Comparison of ENCODE assay signal across 8 cellular contexts in genomic region chr3:9793161-9793781, GRCh38. TPM values are rescaled to one million over a fixed set of nuclear protein-coding genes. Genes with fewer than 3 reads are reported as not detected.
DNase-seq lines count a peak whose midpoint lies in the region; ATAC-seq and TF ChIP-seq lines count a peak whose summit lies in the region.

No MANE protein-coding gene starts in this region.

- H3K4me1 Mint-ChIP-seq in nephron: peaks cover 28% of the 10 kb centered on the region

- peak; percentile 52 for DNase-seq in EL
- peak; percentile 20 for DNase-seq in HT1080 (ENCODE audit: low read depth)
- DNase-seq in stimulated activated CD4-positive, alpha-beta T cell treated with anti-CD3 and anti-CD28 coated beads, Interleukin-4, amount 100 ng/mL, for 4 hours: no peak

- peak overlapping the region; percentile 95 for H3K4me3 ChIP-seq in WI38 (ENCODE audit: low read depth, low read length)

- peak overlapping the region; percentile 100 for H3K27ac Mint-ChIP-seq in nephron

- H3K4me3 Mint-ChIP-seq in nephron: peak overlapping the region; percentile 95 to 98 (median 98)

- no peaks in the 10 kb centered on the region for H3K9me3 Mint-ChIP-seq in nephron

- peak; percentile 58 for ATAC-seq in esophagus mucosa
- ATAC-seq in GM21526 (IDR thresholded peaks at IDR 0.05; ENCODE audit: low FRiP score, unreplicated experiment): no peak
- ATAC-seq in HG03280 (IDR thresholded peaks at IDR 0.05; ENCODE audit: unreplicated experiment): no peak

- peaks cover 40% of the 10 kb centered on the region for H3K36me3 Mint-ChIP-seq in nephron (ENCODE audit: low read depth)

- no peaks in the 10 kb centered on the region for H3K27me3 Mint-ChIP-seq in nephron (ENCODE audit: low read depth)

- TF ChIP-seq CTCF in WI38 (IDR thresholded peaks at IDR 0.05; ENCODE audit: low read depth, low read length) (no peak), nephron (IDR thresholded peaks at IDR 0.05; ENCODE audit: unreplicated experiment in 3 of 3) (no peak)

RNA-seq across cellular contexts. Expression of gene ARPC4, which starts 0.4 kb away (rescaled TPM):
- total RNA-seq in HT1080 (2014; rRNA removed; shearing (Covaris generic)): 295 and 306 TPM in 2 replicates
- 261 and 270 TPM in 2 replicates for polyA plus RNA-seq in HT1080 (2015; cell fraction: cytosol; rRNA removed)
- polyA plus RNA-seq in HT1080 (2015; cell fraction: nucleus; rRNA removed): 106 and 119 TPM in 2 replicates
- 154 TPM for total RNA-seq in esophagus mucosa

RNA-seq across cellular contexts. Expression of gene TADA3, which starts 1.0 kb away (rescaled TPM):
- 91.5 and 104 TPM in 2 replicates for total RNA-seq in HT1080 (2014; rRNA removed; shearing (Covaris generic))
- polyA plus RNA-seq in HT1080 (2015; cell fraction: cytosol; rRNA removed): 87.4 and 97.1 TPM in 2 replicates
- 54.0 and 62.6 TPM in 2 replicates for polyA plus RNA-seq in HT1080 (2015; cell fraction: nucleus; rRNA removed)
- total RNA-seq in esophagus mucosa: 32.3 TPM

RNA-seq across cellular contexts. Expression of gene TTLL3, which starts 16.8 kb away (rescaled TPM):
- 1.4 and 2.3 TPM in 2 replicates for total RNA-seq in HT1080 (2014; rRNA removed; shearing (Covaris generic))
- polyA plus RNA-seq in HT1080 (2015; cell fraction: cytosol; rRNA removed): 3.2 TPM in 2 replicates
- 74.0 and 83.3 TPM in 2 replicates for polyA plus RNA-seq in HT1080 (2015; cell fraction: nucleus; rRNA removed)
- total RNA-seq in esophagus mucosa: 12.3 TPM

RNA-seq across cellular contexts. Expression of gene CAMK1, which starts 23.5 kb away (rescaled TPM):
- total RNA-seq in HT1080 (2014; rRNA removed; shearing (Covaris generic)): 36.9 and 44.1 TPM in 2 replicates
- 24.3 and 27.4 TPM in 2 replicates for polyA plus RNA-seq in HT1080 (2015; cell fraction: cytosol; rRNA removed)
- 15.5 and 15.8 TPM in 2 replicates for polyA plus RNA-seq in HT1080 (2015; cell fraction: nucleus; rRNA removed)
- 2.6 TPM for total RNA-seq in esophagus mucosa

RNA-seq across cellular contexts. Expression of gene OGG1, which starts 43.5 kb away (rescaled TPM):
- 27.8 and 30.9 TPM in 2 replicates for total RNA-seq in HT1080 (2014; rRNA removed; shearing (Covaris generic))
- 19.8 and 21.1 TPM in 2 replicates for polyA plus RNA-seq in HT1080 (2015; cell fraction: cytosol; rRNA removed)
- polyA plus RNA-seq in HT1080 (2015; cell fraction: nucleus; rRNA removed): 17.1 and 25.1 TPM in 2 replicates
- total RNA-seq in esophagus mucosa: 9.6 TPM

Comparison
In these comparisons a context has a peak if more than half of its experiments do, and no peak if none do; other contexts are left out.
1. DNase-seq: peak in EL (single experiment) and HT1080 (single experiment); none in stimulated activated CD4-positive, alpha-beta T cell treated with anti-CD3 and anti-CD28 coated beads, Interleukin-4, amount 100 ng/mL, for 4 hours (0 of 2).